In genomic region chr1:241968618-241969017, GRCh38 we compare ENCODE assay signal across 9 cellular contexts. TPM values are rescaled to one million over a fixed set of nuclear protein-coding genes. Genes with fewer than 3 reads are reported as not detected.
"Had no signal": no experiment of that assay in that cellular context is flagged by ENCODE, and none has a peak within 500 bp of the region (broad histone marks: within the 10 kb centered on the region; RNA-seq: fewer than 3 reads in every experiment).

No MANE protein-coding gene starts in this region.

- ATAC-seq: HepG2 had no signal

- H3K27ac ChIP-seq: HL-60 had no signal

- FAIRE-seq: HepG2, HTR-8/SVneo had no signal

- DNase-seq: IMR-90, KBM-7, KG1 had no signal

RNA-seq across cellular contexts. Expression of gene BECN2, which starts 11.1 kb away (rescaled TPM):
- total RNA-seq: HepG2, HT-29, HT1080, IMR-90 had no signal
- polyA plus RNA-seq: HepG2, IgD-negative memory B cell, IMR-90 had no signal

RNA-seq across cellular contexts. Expression of gene MAP1LC3C, which starts 30.3 kb away (rescaled TPM):
- total RNA-seq: HepG2, HT-29, HT1080 had no signal
- polyA plus RNA-seq: HepG2, IgD-negative memory B cell, IMR-90 had no signal
